8 cellular contexts compared by ENCODE assay signal in genomic region chr6:31546962-31547726, GRCh38. TPM values are rescaled to one million over a fixed set of nuclear protein-coding genes. Genes with fewer than 3 reads are reported as not detected.
DNase-seq lines count a peak whose midpoint lies in the region; ATAC-seq and TF ChIP-seq lines count a peak whose summit lies in the region.

Gene NFKBIL1, plus strand, starts transcription at chr6:31547608. Its CDS starts 87 bp downstream, at chr6:31547695.

- peak within 1 kb of the TSS; percentile 91 for H3K9ac ChIP-seq in mucosa of stomach (ENCODE audit: low read length)

- H3K36me3 Mint-ChIP-seq in activated T-cell treated with anti-CD3 and anti-CD28 coated beads, Interleukin-2, amount 50 U/mL, for 4 hours (ENCODE audit: insufficient read depth), result peaks cover 2% of the 10 kb centered on the region

- H3K36me3 ChIP-seq in Peyer's patch (peaks cover 0 to 26% (median 0%) of the 10 kb centered on the region in 3 donors), esophagus (ENCODE audit: control insufficient read depth in 2 of 2, insufficient read depth in 2 of 2, low read length in 1 of 2) (peaks cover 0 to 3% of the 10 kb centered on the region in 2 donors), mucosa of stomach (ENCODE audit: control insufficient read depth, insufficient read depth, low read length) (no peaks in the 10 kb centered on the region)

- no peak for TF ChIP-seq POLR2A in Peyer's patch (IDR thresholded peaks at IDR 0.05)

- H3K4me3 Mint-ChIP-seq in activated T-cell treated with anti-CD3 and anti-CD28 coated beads, Interleukin-2, amount 50 U/mL, for 4 hours, result peak within 1 kb of the TSS; percentile 91

- WGBS in esophagus, 2 donors, result 0% methylated on average over 25 of the region's 25 CpGs

- peak within 1 kb of the TSS; percentile 74 to 82 (median 79) for H3K27ac ChIP-seq in Peyer's patch
- peak within 1 kb of the TSS; percentile 90 to 93 for H3K27ac ChIP-seq in esophagus (ENCODE audit: low read depth in 2 of 2, low read length in 1 of 2)

- DNase-seq in COR-L47 (lab: John Stamatoyannopoulos, UW), result peak; percentile 95
- DNase-seq in KG1 (lab: John Stamatoyannopoulos, UW), result peak; percentile 88
- DNase-seq in Peyer's patch, result peak; percentile 93 to 98 (median 94)
- peak; percentile 85 for DNase-seq in activated T-cell treated with anti-CD3 and anti-CD28 coated beads, Interleukin-2, amount 50 U/mL, for 4 hours
- DNase-seq in stimulated activated CD8-positive, alpha-beta memory T cell treated with anti-CD3 and anti-CD28 coated beads, Interleukin-4, amount 100 ng/mL, for 48 hours, result peak; percentile 93

- no peaks in the 10 kb centered on the region for H3K9me3 Mint-ChIP-seq in activated T-cell treated with anti-CD3 and anti-CD28 coated beads, Interleukin-2, amount 50 U/mL, for 4 hours

- peak; percentile 49 for ATAC-seq in GM21528 (IDR thresholded peaks at IDR 0.05; ENCODE audit: low FRiP score, unreplicated experiment)
- peak; percentile 88 to 89 for ATAC-seq in activated T-cell treated with anti-CD3 and anti-CD28 coated beads, Interleukin-2, amount 50 U/mL, for 4 hours

- H3K27me3 Mint-ChIP-seq in activated T-cell treated with anti-CD3 and anti-CD28 coated beads, Interleukin-2, amount 50 U/mL, for 4 hours (ENCODE audit: low read depth), result no peaks in the 10 kb centered on the region

- H3K9me3 ChIP-seq in Peyer's patch (no peaks in the 10 kb centered on the region), esophagus (ENCODE audit: control insufficient read depth in 2 of 2, insufficient read depth in 1 of 2, low read depth in 1 of 2, low read length in 1 of 2) (no peaks in the 10 kb centered on the region), mucosa of stomach (ENCODE audit: control insufficient read depth, low read length) (no peaks in the 10 kb centered on the region)

- H3K4me3 ChIP-seq in Peyer's patch (peak within 1 kb of the TSS; percentile 31 to 59 (median 44)), esophagus (ENCODE audit: low read depth in 1 of 2, low read length in 2 of 2) (peak within 1 kb of the TSS; percentile 49 to 64), mucosa of stomach (ENCODE audit: low read length) (peak within 1 kb of the TSS; percentile 20)

- H3K4me1 Mint-ChIP-seq in activated T-cell treated with anti-CD3 and anti-CD28 coated beads, Interleukin-2, amount 50 U/mL, for 4 hours (ENCODE audit: low read depth), result peaks cover 37% of the 10 kb centered on the region

- H3K4me1 ChIP-seq in Peyer's patch (peaks cover 0 to 27% (median 9%) of the 10 kb centered on the region in 4 donors), esophagus (ENCODE audit: control insufficient read depth in 2 of 2, insufficient read depth in 2 of 2, low read length in 1 of 2) (peaks cover 3 to 6% of the 10 kb centered on the region in 2 donors), mucosa of stomach (ENCODE audit: control insufficient read depth, insufficient read depth, low read length) (peaks cover 21% of the 10 kb centered on the region)

- H3K27me3 ChIP-seq in Peyer's patch, result no peaks in the 10 kb centered on the region
- H3K27me3 ChIP-seq in esophagus (ENCODE audit: control insufficient read depth in 1 of 2, insufficient read depth in 2 of 2, low read length in 2 of 2), result no peaks in the 10 kb centered on the region
- no peaks in the 10 kb centered on the region for H3K27me3 ChIP-seq in mucosa of stomach (ENCODE audit: control insufficient read depth, insufficient read depth, low read length)

- peak in 1 of 6 experiments; percentile 12 for TF ChIP-seq CTCF in Peyer's patch (IDR thresholded peaks at IDR 0.05)

RNA-seq across cellular contexts. Expression of gene NFKBIL1, which starts in this region (rescaled TPM):
- 10 to 100 TPM; 20.0 to 34.5 (median 30.1) TPM for total RNA-seq in Peyer's patch
- total RNA-seq in activated T-cell treated with anti-CD3 and anti-CD28 coated beads, Interleukin-2, amount 50 U/mL, for 4 hours, result 10 to 100 TPM in 2 of 3 donors, 1 to 10 TPM in 1; 9.3 to 12.8 (median 12.7) TPM
- polyA plus RNA-seq in esophagus, result 10 to 100 TPM; 16.1 to 20.2 TPM

Comparison
In these comparisons a context has a peak if more than half of its experiments do, and no peak if none do; other contexts are left out.
1. Peak in every context shown above with its lines: DNase-seq, ATAC-seq, H3K4me3 ChIP-seq and H3K27ac ChIP-seq.